In the genomic region with DNA sequence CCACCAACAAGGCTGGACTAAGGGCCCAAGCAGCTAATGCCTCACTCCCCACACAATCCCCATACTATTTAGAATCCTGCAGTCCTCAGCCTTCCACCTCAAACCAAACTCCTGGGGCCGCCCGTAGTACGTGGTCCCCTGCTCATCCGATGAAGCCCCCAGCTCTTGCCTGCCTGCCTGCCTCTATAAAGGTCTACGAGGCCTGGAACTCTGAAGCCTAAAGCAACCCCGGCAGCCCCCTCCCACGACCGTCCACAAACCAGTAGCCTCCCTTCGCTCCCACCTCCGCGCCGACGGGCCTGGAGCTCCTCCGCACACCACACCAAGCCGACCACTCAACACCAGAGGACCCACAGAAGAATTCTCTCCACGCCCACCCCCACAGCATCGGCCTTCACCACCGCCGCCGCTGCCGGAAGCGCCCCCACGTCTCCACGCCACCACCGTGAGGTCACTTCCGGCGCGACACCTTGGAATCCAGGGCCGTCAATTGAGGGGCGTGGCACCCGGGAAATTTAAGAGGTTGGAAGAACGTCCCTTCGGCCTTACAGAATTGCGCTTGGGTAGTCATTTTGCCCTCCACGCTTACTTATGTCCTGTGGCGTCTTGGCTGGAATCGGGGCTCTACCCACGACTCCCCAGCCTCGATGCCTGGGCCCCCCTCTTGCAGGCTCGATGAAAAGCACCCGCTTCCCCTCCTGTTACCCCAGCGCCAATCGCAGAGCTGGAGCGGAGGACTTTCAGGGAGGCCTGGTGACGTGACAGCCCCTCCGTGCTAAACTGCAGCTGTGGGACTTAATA, we compare ENCODE assay signal across 1 cellular context.
A peak's percentile ranks its signal among the peaks of the same experiment; 100 is the strongest.
TF ChIP-seq lines count a peak whose summit lies in the region.

A gene with protein sequence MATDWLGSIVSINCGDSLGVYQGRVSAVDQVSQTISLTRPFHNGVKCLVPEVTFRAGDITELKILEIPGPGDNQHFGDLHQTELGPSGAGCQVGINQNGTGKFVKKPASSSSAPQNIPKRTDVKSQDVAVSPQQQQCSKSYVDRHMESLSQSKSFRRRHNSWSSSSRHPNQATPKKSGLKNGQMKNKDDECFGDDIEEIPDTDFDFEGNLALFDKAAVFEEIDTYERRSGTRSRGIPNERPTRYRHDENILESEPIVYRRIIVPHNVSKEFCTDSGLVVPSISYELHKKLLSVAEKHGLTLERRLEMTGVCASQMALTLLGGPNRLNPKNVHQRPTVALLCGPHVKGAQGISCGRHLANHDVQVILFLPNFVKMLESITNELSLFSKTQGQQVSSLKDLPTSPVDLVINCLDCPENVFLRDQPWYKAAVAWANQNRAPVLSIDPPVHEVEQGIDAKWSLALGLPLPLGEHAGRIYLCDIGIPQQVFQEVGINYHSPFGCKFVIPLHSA (minus strand): TSS at position 428 of the 801 bp plus-strand sequence. CDS start 20,900 bp downstream, outside the sequence.

TF ChIP-seq in HepG2, 621 proteins besides CTCF, POLR2A, EP300 and RAD21 (continued from another document and continues in another):
- TF ChIP-seq, protein P1, sequence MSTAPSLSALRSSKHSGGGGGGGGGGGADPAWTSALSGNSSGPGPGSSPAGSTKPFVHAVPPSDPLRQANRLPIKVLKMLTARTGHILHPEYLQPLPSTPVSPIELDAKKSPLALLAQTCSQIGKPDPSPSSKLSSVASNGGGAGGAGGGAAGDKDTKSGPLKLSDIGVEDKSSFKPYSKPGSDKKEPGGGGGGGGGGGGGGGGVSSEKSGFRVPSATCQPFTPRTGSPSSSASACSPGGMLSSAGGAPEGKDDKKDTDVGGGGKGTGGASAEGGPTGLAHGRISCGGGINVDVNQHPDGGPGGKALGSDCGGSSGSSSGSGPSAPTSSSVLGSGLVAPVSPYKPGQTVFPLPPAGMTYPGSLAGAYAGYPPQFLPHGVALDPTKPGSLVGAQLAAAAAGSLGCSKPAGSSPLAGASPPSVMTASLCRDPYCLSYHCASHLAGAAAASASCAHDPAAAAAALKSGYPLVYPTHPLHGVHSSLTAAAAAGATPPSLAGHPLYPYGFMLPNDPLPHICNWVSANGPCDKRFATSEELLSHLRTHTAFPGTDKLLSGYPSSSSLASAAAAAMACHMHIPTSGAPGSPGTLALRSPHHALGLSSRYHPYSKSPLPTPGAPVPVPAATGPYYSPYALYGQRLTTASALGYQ (CRISPR knock-in tag; IDR thresholded peaks at IDR 0.05): 0 out of 2 replicates have a peak, but pooled peaks have one; percentile 64
- TF ChIP-seq CREB1 (IDR thresholded peaks at IDR 0.05) (peak; percentile 96), CREB1 (CRISPR knock-in tag; IDR thresholded peaks at IDR 0.05) (peak; percentile 100), EHMT2 (IDR thresholded peaks at IDR 0.05; ENCODE audit: borderline replicate concordance, low read depth, low read length) (no peak), HOXD1 (CRISPR knock-in tag; IDR thresholded peaks at IDR 0.05) (no peak), ZNF547 (CRISPR knock-in tag; IDR thresholded peaks at IDR 0.05) (0 out of 2 replicates have a peak, but pooled peaks have one; percentile 62), TEAD2 (CRISPR knock-in tag; IDR thresholded peaks at IDR 0.05) (no peak), THYN1 (CRISPR knock-in tag; IDR thresholded peaks at IDR 0.05; ENCODE audit: borderline replicate concordance, low read depth) (no peak), ZNF44 (CRISPR knock-in tag; IDR thresholded peaks at IDR 0.05) (peak; percentile 88), ZNF775 (CRISPR knock-in tag; IDR thresholded peaks at IDR 0.05; ENCODE audit: borderline replicate concordance) (no peak), ELF4 (CRISPR knock-in tag; IDR thresholded peaks at IDR 0.05; ENCODE audit: borderline replicate concordance) (no peak), ZNF335 (CRISPR knock-in tag; IDR thresholded peaks at IDR 0.05) (peak; percentile 93), ZNF432 (CRISPR knock-in tag; IDR thresholded peaks at IDR 0.05; ENCODE audit: borderline replicate concordance) (no peak), PPARG (CRISPR knock-in tag; conservative IDR thresholded peaks at IDR 0.05) (no peak), ZFX (CRISPR knock-in tag; IDR thresholded peaks at IDR 0.05; ENCODE audit: low read depth) (peak; percentile 96), TSC22D2 (CRISPR knock-in tag; IDR thresholded peaks at IDR 0.05; ENCODE audit: borderline replicate concordance) (no peak; the same call in 1 of the 2 replicates), PLRG1 (conservative IDR thresholded peaks at IDR 0.05) (no peak), SMAD9 (CRISPR knock-in tag; IDR thresholded peaks at IDR 0.05) (no peak), ZNF234 (CRISPR knock-in tag; conservative IDR thresholded peaks at IDR 0.05) (no peak), ZNF709 (CRISPR knock-in tag; IDR thresholded peaks at IDR 0.05) (peak; percentile 46; the same call in 1 of the 2 replicates), DMAP1 (CRISPR knock-in tag; IDR thresholded peaks at IDR 0.05) (peak; percentile 88), ZC3H13 (CRISPR knock-in tag; IDR thresholded peaks at IDR 0.05) (no peak), ZNF350 (CRISPR knock-in tag; IDR thresholded peaks at IDR 0.05; ENCODE audit: borderline replicate concordance, low read depth) (peak; percentile 68), ZNF383 (CRISPR knock-in tag; IDR thresholded peaks at IDR 0.05; ENCODE audit: borderline replicate concordance) (0 out of 2 replicates have a peak, but pooled peaks have one; percentile 56), ZNF207 (IDR thresholded peaks at IDR 0.05; ENCODE audit: borderline replicate concordance) (no peak), BRCA1 (CRISPR knock-in tag; IDR thresholded peaks at IDR 0.05) (no peak), ZMAT3 (CRISPR knock-in tag; conservative IDR thresholded peaks at IDR 0.05) (no peak), ZNF326 (CRISPR knock-in tag; IDR thresholded peaks at IDR 0.05; ENCODE audit: borderline replicate concordance) (no peak), KLF16 (CRISPR knock-in tag; IDR thresholded peaks at IDR 0.05) (peak; percentile 97 to 100), FOSL2 (CRISPR knock-in tag; IDR thresholded peaks at IDR 0.05) (peak; percentile 31; the same call in 1 of the 2 replicates), HDAC2 (CRISPR knock-in tag; IDR thresholded peaks at IDR 0.05) (peak; percentile 88), ZNF75D (CRISPR knock-in tag; IDR thresholded peaks at IDR 0.05; ENCODE audit: borderline replicate concordance) (no peak), ZNF746 (CRISPR knock-in tag; IDR thresholded peaks at IDR 0.05) (no peak), RARG (CRISPR knock-in tag; IDR thresholded peaks at IDR 0.05; ENCODE audit: low read depth) (no peak), CCDC6 (CRISPR knock-in tag; IDR thresholded peaks at IDR 0.05) (peak; percentile 60; the same call in 1 of the 2 replicates), NAIF1 (CRISPR knock-in tag; IDR thresholded peaks at IDR 0.05; ENCODE audit: borderline replicate concordance) (no peak)
- TF ChIP-seq, protein P2, sequence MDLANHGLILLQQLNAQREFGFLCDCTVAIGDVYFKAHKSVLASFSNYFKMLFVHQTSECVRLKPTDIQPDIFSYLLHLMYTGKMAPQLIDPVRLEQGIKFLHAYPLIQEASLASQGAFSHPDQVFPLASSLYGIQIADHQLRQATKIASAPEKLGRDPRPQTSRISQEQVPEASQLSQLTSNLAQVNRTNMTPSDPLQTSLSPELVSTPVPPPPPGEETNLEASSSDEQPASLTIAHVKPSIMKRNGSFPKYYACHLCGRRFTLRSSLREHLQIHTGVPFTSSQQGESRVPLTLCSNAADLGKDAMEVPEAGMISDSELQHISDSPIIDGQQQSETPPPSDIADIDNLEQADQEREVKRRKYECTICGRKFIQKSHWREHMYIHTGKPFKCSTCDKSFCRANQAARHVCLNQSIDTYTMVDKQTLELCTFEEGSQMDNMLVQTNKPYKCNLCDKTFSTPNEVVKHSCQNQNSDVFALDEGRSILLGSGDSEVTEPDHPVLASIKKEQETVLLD (CRISPR knock-in tag; IDR thresholded peaks at IDR 0.05; ENCODE audit: low read depth): no peak; the same call in 1 of the 2 replicates
- TF ChIP-seq, protein P3, sequence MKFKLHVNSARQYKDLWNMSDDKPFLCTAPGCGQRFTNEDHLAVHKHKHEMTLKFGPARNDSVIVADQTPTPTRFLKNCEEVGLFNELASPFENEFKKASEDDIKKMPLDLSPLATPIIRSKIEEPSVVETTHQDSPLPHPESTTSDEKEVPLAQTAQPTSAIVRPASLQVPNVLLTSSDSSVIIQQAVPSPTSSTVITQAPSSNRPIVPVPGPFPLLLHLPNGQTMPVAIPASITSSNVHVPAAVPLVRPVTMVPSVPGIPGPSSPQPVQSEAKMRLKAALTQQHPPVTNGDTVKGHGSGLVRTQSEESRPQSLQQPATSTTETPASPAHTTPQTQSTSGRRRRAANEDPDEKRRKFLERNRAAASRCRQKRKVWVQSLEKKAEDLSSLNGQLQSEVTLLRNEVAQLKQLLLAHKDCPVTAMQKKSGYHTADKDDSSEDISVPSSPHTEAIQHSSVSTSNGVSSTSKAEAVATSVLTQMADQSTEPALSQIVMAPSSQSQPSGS (CRISPR knock-in tag; IDR thresholded peaks at IDR 0.05): peak; percentile 69; the same call in 1 of the 2 replicates
- TF ChIP-seq, protein P4, sequence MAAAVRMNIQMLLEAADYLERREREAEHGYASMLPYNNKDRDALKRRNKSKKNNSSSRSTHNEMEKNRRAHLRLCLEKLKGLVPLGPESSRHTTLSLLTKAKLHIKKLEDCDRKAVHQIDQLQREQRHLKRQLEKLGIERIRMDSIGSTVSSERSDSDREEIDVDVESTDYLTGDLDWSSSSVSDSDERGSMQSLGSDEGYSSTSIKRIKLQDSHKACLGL (CRISPR knock-in tag; IDR thresholded peaks at IDR 0.05): peak; percentile 41; the same call in 1 of the 2 replicates
- TF ChIP-seq, protein P5, sequence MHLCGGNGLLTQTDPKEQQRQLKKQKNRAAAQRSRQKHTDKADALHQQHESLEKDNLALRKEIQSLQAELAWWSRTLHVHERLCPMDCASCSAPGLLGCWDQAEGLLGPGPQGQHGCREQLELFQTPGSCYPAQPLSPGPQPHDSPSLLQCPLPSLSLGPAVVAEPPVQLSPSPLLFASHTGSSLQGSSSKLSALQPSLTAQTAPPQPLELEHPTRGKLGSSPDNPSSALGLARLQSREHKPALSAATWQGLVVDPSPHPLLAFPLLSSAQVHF (CRISPR knock-in tag; IDR thresholded peaks at IDR 0.05): 0 out of 2 replicates have a peak, but pooled peaks have one; percentile 35
- TF ChIP-seq, protein P6, sequence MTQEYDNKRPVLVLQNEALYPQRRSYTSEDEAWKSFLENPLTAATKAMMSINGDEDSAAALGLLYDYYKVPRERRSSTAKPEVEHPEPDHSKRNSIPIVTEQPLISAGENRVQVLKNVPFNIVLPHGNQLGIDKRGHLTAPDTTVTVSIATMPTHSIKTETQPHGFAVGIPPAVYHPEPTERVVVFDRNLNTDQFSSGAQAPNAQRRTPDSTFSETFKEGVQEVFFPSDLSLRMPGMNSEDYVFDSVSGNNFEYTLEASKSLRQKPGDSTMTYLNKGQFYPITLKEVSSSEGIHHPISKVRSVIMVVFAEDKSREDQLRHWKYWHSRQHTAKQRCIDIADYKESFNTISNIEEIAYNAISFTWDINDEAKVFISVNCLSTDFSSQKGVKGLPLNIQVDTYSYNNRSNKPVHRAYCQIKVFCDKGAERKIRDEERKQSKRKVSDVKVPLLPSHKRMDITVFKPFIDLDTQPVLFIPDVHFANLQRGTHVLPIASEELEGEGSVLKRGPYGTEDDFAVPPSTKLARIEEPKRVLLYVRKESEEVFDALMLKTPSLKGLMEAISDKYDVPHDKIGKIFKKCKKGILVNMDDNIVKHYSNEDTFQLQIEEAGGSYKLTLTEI (CRISPR knock-in tag; conservative IDR thresholded peaks at IDR 0.05): no peak
- TF ChIP-seq, protein P7, sequence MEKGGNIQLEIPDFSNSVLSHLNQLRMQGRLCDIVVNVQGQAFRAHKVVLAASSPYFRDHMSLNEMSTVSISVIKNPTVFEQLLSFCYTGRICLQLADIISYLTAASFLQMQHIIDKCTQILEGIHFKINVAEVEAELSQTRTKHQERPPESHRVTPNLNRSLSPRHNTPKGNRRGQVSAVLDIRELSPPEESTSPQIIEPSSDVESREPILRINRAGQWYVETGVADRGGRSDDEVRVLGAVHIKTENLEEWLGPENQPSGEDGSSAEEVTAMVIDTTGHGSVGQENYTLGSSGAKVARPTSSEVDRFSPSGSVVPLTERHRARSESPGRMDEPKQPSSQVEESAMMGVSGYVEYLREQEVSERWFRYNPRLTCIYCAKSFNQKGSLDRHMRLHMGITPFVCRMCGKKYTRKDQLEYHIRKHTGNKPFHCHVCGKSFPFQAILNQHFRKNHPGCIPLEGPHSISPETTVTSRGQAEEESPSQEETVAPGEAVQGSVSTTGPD (CRISPR knock-in tag; IDR thresholded peaks at IDR 0.05): peak; percentile 26; the same call in 1 of the 2 replicates
- TF ChIP-seq, protein P8, sequence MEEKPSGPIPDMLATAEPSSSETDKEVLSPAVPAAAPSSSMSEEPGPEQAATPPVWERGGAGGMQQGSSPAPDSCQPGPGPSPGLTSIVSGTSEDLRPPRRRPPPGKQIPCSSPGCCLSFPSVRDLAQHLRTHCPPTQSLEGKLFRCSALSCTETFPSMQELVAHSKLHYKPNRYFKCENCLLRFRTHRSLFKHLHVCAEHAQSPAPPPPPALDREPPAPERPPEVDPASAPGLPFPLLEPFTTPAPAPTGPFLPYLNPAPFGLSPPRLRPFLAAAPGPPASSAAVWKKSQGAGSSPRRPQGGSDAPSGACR (CRISPR knock-in tag; IDR thresholded peaks at IDR 0.05): no peak; the same call in 1 of the 2 replicates
- TF ChIP-seq, protein P9, sequence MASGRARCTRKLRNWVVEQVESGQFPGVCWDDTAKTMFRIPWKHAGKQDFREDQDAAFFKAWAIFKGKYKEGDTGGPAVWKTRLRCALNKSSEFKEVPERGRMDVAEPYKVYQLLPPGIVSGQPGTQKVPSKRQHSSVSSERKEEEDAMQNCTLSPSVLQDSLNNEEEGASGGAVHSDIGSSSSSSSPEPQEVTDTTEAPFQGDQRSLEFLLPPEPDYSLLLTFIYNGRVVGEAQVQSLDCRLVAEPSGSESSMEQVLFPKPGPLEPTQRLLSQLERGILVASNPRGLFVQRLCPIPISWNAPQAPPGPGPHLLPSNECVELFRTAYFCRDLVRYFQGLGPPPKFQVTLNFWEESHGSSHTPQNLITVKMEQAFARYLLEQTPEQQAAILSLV (CRISPR knock-in tag; IDR thresholded peaks at IDR 0.05; ENCODE audit: borderline replicate concordance): no peak
- TF ChIP-seq, protein P10, sequence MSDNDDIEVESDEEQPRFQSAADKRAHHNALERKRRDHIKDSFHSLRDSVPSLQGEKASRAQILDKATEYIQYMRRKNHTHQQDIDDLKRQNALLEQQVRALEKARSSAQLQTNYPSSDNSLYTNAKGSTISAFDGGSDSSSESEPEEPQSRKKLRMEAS (IDR thresholded peaks at IDR 0.05): peak; percentile 48
